8 cellular contexts compared by ENCODE assay signal in genomic region chr1:168145184-168146159, GRCh38. TPM values are rescaled to one million over a fixed set of nuclear protein-coding genes. Genes with fewer than 3 reads are reported as not detected.
DNase-seq lines count a peak whose midpoint lies in the region; ATAC-seq and TF ChIP-seq lines count a peak whose summit lies in the region.

No MANE protein-coding gene starts in this region.

- no peak overlapping the region for H3K4me3 ChIP-seq in HFF-Myc (replicated peaks; ENCODE audit: low read depth, low read length)
- H3K4me3 ChIP-seq in SK-N-MC = peak overlapping the region; percentile 54
- no peak overlapping the region for H3K4me3 ChIP-seq in upper lobe of right lung

- peak overlapping the region; percentile 46 for H3K9ac ChIP-seq in SK-N-MC (ENCODE audit: insufficient read length)

- H3K36me3 ChIP-seq in SK-N-MC (ENCODE audit: insufficient read depth, low read length) = no peaks in the 10 kb centered on the region
- H3K36me3 ChIP-seq in upper lobe of right lung = no peaks in the 10 kb centered on the region

- intact Hi-C loops in upper lobe of right lung (cut with DNase I) = no loop called here

- H3K27ac ChIP-seq in SK-N-MC (no peak overlapping the region), upper lobe of right lung (no peak overlapping the region)

- ATAC-seq in upper lobe of right lung = peak; percentile 100

- DNase-seq in HFF-Myc (ENCODE audit: extremely low read depth, low read depth) (peak; percentile 33), MV-4-11 (lab: John Stamatoyannopoulos, UW) (peak; percentile 87), SK-N-MC (ENCODE audit: low read depth, low spot score) (peak; percentile 55), glomerular endothelial cell (ENCODE audit: extremely low read depth, low read depth, low spot score) (peak; percentile 47), pons (ENCODE audit: low spot score) (peak; percentile 78), upper lobe of right lung (peak; percentile 92)
- peak; percentile 88 for DNase-seq in activated naive CD4-positive, alpha-beta T cell treated with Interleukin-2 at 50 U/mL for 16 hours

- H3K9me3 ChIP-seq in SK-N-MC (ENCODE audit: low read depth, low read length) (no peaks in the 10 kb centered on the region), upper lobe of right lung (no peaks in the 10 kb centered on the region)

- H3K4me1 ChIP-seq in upper lobe of right lung = no peaks in the 10 kb centered on the region

- no peaks in the 10 kb centered on the region for H3K27me3 ChIP-seq in upper lobe of right lung

- peak; percentile 86 for TF ChIP-seq CTCF in GM12801 (IDR thresholded peaks at IDR 0.05; ENCODE audit: extremely low read depth, insufficient read length)
- peak; percentile 99 for TF ChIP-seq CTCF in HFF-Myc (IDR thresholded peaks at IDR 0.05; ENCODE audit: low read depth, low read length, missing control alignments)
- TF ChIP-seq CTCF in upper lobe of right lung (IDR thresholded peaks at IDR 0.05) = peak; percentile 93

RNA-seq across cellular contexts. Expression of gene GPR161, which starts 8.7 kb away (rescaled TPM):
- 19.9 and 24.2 TPM in 2 replicates for total RNA-seq in glomerular endothelial cell
- total RNA-seq in upper lobe of right lung = 14.5 TPM

RNA-seq across cellular contexts. Expression of gene TIPRL, which starts 33.3 kb away (rescaled TPM):
- total RNA-seq in glomerular endothelial cell = 32.0 and 34.1 TPM in 2 replicates
- 26.9 TPM for total RNA-seq in upper lobe of right lung

Comparison
In these comparisons a context has a peak if more than half of its experiments do, and no peak if none do; other contexts are left out.
1. DNase-seq: peak in every context shown above with its lines; median percentile 92 in upper lobe of right lung; 88 in activated naive CD4-positive, alpha-beta T cell treated with Interleukin-2 at 50 U/mL for 16 hours; 87 in MV-4-11; 78 in pons; 55 in SK-N-MC; 47 in glomerular endothelial cell; 33 in HFF-Myc.